9 cellular contexts compared by ENCODE assay signal in the genomic region with DNA sequence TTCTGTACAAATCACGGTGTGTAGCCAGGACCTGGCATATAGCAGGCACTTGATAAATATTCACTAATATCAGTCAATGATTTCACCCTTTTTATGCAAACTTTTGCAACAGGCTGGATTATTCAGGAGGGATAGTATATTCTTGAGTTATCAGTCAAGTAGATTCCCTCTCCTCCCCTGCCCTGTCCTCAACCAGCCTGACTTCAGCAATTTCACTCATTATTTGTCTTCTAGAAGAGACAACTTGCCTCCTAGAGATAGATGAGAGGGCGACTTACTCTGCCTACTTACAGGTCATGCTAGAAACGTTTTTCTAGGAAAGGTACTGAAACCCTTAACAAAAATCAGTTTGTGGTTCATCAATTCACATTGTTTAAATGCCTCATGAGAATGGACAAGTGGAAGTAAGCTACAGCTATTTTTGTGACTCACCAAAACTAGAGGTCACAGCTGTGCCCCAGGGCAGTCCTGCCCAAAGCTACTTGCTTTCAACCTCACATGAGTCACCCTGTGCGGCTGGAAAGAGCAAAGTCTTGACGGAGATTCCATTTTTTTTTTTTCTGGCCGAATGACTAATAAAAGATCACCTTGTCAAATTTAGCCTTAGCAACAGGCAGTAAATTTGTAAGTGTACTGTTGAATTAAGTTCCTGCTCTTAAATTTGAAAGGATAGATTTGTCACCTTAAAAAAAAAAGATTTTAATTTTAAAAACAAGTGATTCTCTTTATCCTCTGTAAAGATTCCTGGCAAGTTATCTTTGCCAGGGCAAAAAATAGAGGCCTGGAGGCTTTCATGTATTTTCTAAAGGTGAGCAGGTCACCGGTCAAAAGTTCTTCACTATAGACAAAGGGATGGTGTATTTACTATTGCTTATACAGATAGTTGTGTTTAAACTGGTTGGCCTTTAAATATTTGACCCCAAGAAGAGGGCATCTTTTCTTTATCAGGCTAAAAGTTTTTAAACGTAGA.
DNase-seq lines count a peak whose midpoint lies in the region; ATAC-seq and TF ChIP-seq lines count a peak whose summit lies in the region.
"Had no signal": no experiment of that assay in that cellular context is flagged by ENCODE, and none has a peak within 500 bp of the region (broad histone marks: within the 10 kb centered on the region; RNA-seq: fewer than 3 reads in every experiment).

No MANE protein-coding gene starts in this region.

- no peak for TF ChIP-seq CTCF in osteocyte (IDR thresholded peaks at IDR 0.05)

- no peaks in the 10 kb centered on the region for H3K36me3 ChIP-seq in adipocyte (ENCODE audit: control insufficient read depth, insufficient read depth, low read length, severe bottlenecking)
- H3K36me3 ChIP-seq: breast epithelium had no signal

- no peak overlapping the region for H3K9ac ChIP-seq in adipocyte (ENCODE audit: low read length)

- H3K9me3 ChIP-seq in adipocyte (ENCODE audit: control insufficient read depth, low read length) = no peaks in the 10 kb centered on the region
- H3K9me3 ChIP-seq: breast epithelium had no signal

- H3K4me3 ChIP-seq in adipocyte (ENCODE audit: low read length) = no peak overlapping the region
- H3K4me3 ChIP-seq: breast epithelium had no signal

- no peaks in the 10 kb centered on the region for H3K36me3 Mint-ChIP-seq in osteocyte (ENCODE audit: unreplicated experiment)
- H3K36me3 Mint-ChIP-seq in activated CD8-positive, alpha-beta T cell treated with anti-CD3 and anti-CD28 coated beads, Interleukin-2, amount 10 ng/mL, durations not matched to agents 7 days and 5 days (ENCODE audit: low read depth) = no peaks in the 10 kb centered on the region

- H3K27me3 ChIP-seq in adipocyte (replicated peaks; ENCODE audit: control insufficient read depth, insufficient read depth, low read length) = no peaks in the 10 kb centered on the region
- H3K27me3 ChIP-seq: breast epithelium had no signal

- peaks cover 34% of the 10 kb centered on the region for H3K4me1 Mint-ChIP-seq in osteocyte (ENCODE audit: unreplicated experiment)
- no peaks in the 10 kb centered on the region for H3K4me1 Mint-ChIP-seq in activated CD8-positive, alpha-beta T cell treated with anti-CD3 and anti-CD28 coated beads, Interleukin-2, amount 10 ng/mL, durations not matched to agents 7 days and 5 days (ENCODE audit: low read depth)

- H3K27me3 Mint-ChIP-seq in osteocyte (ENCODE audit: unreplicated experiment) = no peaks in the 10 kb centered on the region
- peaks cover 3% of the 10 kb centered on the region for H3K27me3 Mint-ChIP-seq in activated CD8-positive, alpha-beta T cell treated with anti-CD3 and anti-CD28 coated beads, Interleukin-2, amount 10 ng/mL, durations not matched to agents 7 days and 5 days (ENCODE audit: low read depth)

- POLR2A ChIA-PET in activated CD8-positive, alpha-beta T cell treated with anti-CD3 and anti-CD28 coated beads, Interleukin-2, amount 10 ng/mL, durations not matched to agents 7 days and 5 days (lab: Charles Lee) = no interaction called here

- peaks cover 16% of the 10 kb centered on the region for H3K4me1 ChIP-seq in adipocyte (ENCODE audit: control insufficient read depth, insufficient read depth, low read length)
- H3K4me1 ChIP-seq: breast epithelium had no signal

- CTCF ChIA-PET in activated CD8-positive, alpha-beta T cell treated with anti-CD3 and anti-CD28 coated beads, Interleukin-2, amount 10 ng/mL, durations not matched to agents 7 days and 5 days (lab: Charles Lee) = no interaction called here

- H3K4me3 Mint-ChIP-seq in osteocyte (ENCODE audit: unreplicated experiment) = peak overlapping the region; percentile 17
- no peak overlapping the region for H3K4me3 Mint-ChIP-seq in activated CD8-positive, alpha-beta T cell treated with anti-CD3 and anti-CD28 coated beads, Interleukin-2, amount 10 ng/mL, durations not matched to agents 7 days and 5 days

- peaks cover 10% of the 10 kb centered on the region for H3K9me3 Mint-ChIP-seq in osteocyte (ENCODE audit: unreplicated experiment)
- H3K9me3 Mint-ChIP-seq in activated CD8-positive, alpha-beta T cell treated with anti-CD3 and anti-CD28 coated beads, Interleukin-2, amount 10 ng/mL, durations not matched to agents 7 days and 5 days (ENCODE audit: insufficient read depth) = no peaks in the 10 kb centered on the region

- ATAC-seq in GM18858 (IDR thresholded peaks at IDR 0.05; ENCODE audit: unreplicated experiment) = peak; percentile 72
- peak; percentile 64 for ATAC-seq in HG03280 (IDR thresholded peaks at IDR 0.05; ENCODE audit: unreplicated experiment)
- no peak for ATAC-seq in activated CD8-positive, alpha-beta T cell treated with anti-CD3 and anti-CD28 coated beads, Interleukin-2, amount 10 ng/mL, durations not matched to agents 7 days and 5 days

- in situ Hi-C loops in G401 (cut with HindIII; ENCODE audit: low sequenced_read_pairs) = no loop called here

- DNase-seq in adipocyte (ENCODE audit: low read depth) = peak; percentile 98
- DNase-seq in osteocyte (ENCODE audit: extremely low spot score, unreplicated experiment) = peak; percentile 93
- DNase-seq in G401 (ENCODE audit: low spot score) = no peak
- DNase-seq in activated CD8-positive, alpha-beta T cell treated with anti-CD3 and anti-CD28 coated beads, Interleukin-2, amount 10 ng/mL, durations not matched to agents 7 days and 5 days = no peak
- DNase-seq in NCI-H345 (lab: John Stamatoyannopoulos, UW) = no peak
- DNase-seq in NCI-H345 treated with DMSO at 0.1 percent for 48 hours (lab: John Stamatoyannopoulos, UW; ENCODE audit: unreplicated experiment) = no peak

- H3K27ac Mint-ChIP-seq in osteocyte (ENCODE audit: unreplicated experiment) = peak overlapping the region; percentile 76
- no peak overlapping the region for H3K27ac Mint-ChIP-seq in activated CD8-positive, alpha-beta T cell treated with anti-CD3 and anti-CD28 coated beads, Interleukin-2, amount 10 ng/mL, durations not matched to agents 7 days and 5 days

Comparison
In these comparisons a context has a peak if more than half of its experiments do, and no peak if none do; other contexts are left out.
1. DNase-seq: peak in adipocyte (single experiment) and osteocyte (single experiment); none in G401 (single experiment), activated CD8-positive, alpha-beta T cell treated with anti-CD3 and anti-CD28 coated beads, Interleukin-2, amount 10 ng/mL, durations not matched to agents 7 days and 5 days (single experiment), NCI-H345 (single experiment) and NCI-H345 treated with DMSO at 0.1 percent for 48 hours (single experiment).